27 cellular contexts compared by ENCODE assay signal in the genomic region with DNA sequence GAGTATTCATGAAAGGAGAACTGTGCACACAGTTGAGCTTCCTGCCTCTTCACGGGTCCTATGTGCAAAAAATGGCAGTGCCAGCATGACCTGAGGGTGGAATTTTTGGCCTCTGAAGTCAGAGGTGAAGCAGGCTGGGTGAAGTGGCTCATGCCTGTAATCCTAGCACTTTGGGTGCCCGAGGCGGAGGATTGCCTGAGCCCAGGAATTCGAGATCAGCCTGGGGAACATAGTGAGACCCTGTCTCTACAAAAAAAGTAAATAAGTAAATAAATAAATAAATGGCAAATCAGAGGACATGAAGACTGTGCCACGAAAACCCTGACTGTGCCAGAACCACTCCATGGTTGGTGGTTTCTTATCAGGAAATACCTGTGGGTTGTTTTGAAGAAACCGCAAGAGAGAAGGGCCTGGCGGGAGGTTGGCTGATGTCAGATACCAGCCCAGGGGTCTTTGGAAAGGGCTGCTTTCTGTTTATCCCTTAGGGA. TPM values are rescaled to one million over a fixed set of nuclear protein-coding genes. Genes with fewer than 3 reads are reported as not detected.
A peak's percentile ranks its signal among the peaks of the same experiment; 100 is the strongest.
DNase-seq lines count a peak whose midpoint lies in the region; ATAC-seq, FAIRE-seq and TF ChIP-seq lines count a peak whose summit lies in the region.
"Had no signal": no experiment of that assay in that cellular context is flagged by ENCODE, and none has a peak within 500 bp of the region (broad histone marks: within the 10 kb centered on the region; RNA-seq: fewer than 3 reads in every experiment).

No MANE protein-coding gene starts in this region.

- ATAC-seq in DND-41 (ENCODE audit: insufficient read depth, low read depth) = no peak
- no peak for ATAC-seq in stimulated activated effector memory CD8-positive, alpha-beta T cell treated with anti-CD3 and anti-CD28 coated beads, Interleukin-12 subunit alpha, Interleukin-12 subunit beta, amount 100 ng/mL, for 72 hours
- ATAC-seq in GM21529 (IDR thresholded peaks at IDR 0.05; ENCODE audit: unreplicated experiment) = no peak
- ATAC-seq in GM18909 (IDR thresholded peaks at IDR 0.05; ENCODE audit: poor library complexity, unreplicated experiment) = no peak
- ATAC-seq: activated CD8-positive, alpha-beta T cell treated with anti-CD3 and anti-CD28 coated beads, Interleukin-2, amount 10 ng/mL, durations not matched to agents 7 days and 5 days; GM12878; heart left ventricle; pancreas; sciatic nerve had no signal

- peaks cover 14% of the 10 kb centered on the region for H3K79me2 ChIP-seq in DND-41 (ENCODE audit: insufficient read depth, low read length)

- H3K9me3 ChIP-seq in DND-41 (ENCODE audit: insufficient read depth, low read length, severe bottlenecking) = no peaks in the 10 kb centered on the region
- H3K9me3 ChIP-seq: colonic mucosa, heart left ventricle, pancreas, thoracic aorta had no signal

- peaks cover 46% of the 10 kb centered on the region for H3K4me1 Mint-ChIP-seq in stimulated activated effector memory CD8-positive, alpha-beta T cell treated with anti-CD3 and anti-CD28 coated beads, Interleukin-12 subunit alpha, Interleukin-12 subunit beta, amount 100 ng/mL, for 72 hours

- no peak for TF ChIP-seq CTCF in DND-41 (IDR thresholded peaks at IDR 0.05; ENCODE audit: borderline replicate concordance, extremely low read depth, low read length, poor library complexity, severe bottlenecking)
- TF ChIP-seq CTCF in bronchial epithelial cell (IDR thresholded peaks at IDR 0.05; ENCODE audit: insufficient read depth, low read length, severe bottlenecking) = no peak

- peak; percentile 30 for DNase-seq in DND-41
- DNase-seq in M059J (ENCODE audit: low read depth) = peak; percentile 85
- DNase-seq in bronchial epithelial cell (ENCODE audit: low read depth) = peak; percentile 43
- DNase-seq in stimulated activated effector memory CD8-positive, alpha-beta T cell treated with anti-CD3 and anti-CD28 coated beads, Interleukin-12 subunit alpha, Interleukin-12 subunit beta, amount 100 ng/mL, for 72 hours (ENCODE audit: low spot score in 2 of 2) = no peak
- no peak for DNase-seq in cerebellar nuclear complex (lab: John Stamatoyannopoulos, UW)
- DNase-seq: activated B cell treated with CpG ODN at 0.5 μM for 24 hours; activated CD8-positive, alpha-beta T cell treated with anti-CD3 and anti-CD28 coated beads, Interleukin-2, amount 10 ng/mL, durations not matched to agents 7 days and 5 days; activated naive CD4-positive, alpha-beta T cell treated with anti-CD3 and anti-CD28 coated beads, Interleukin-2, amount 10 ng/mL, durations not matched to agents 7 days and 5 days; activated T-cell treated with anti-CD3 and anti-CD28 coated beads, Interleukin-2, amount 50 U/mL, for 24 hours; colonic mucosa; GF-D8; H9; heart left ventricle; mammary epithelial cell; NCI-H1105; NCI-H2107; NCI-H524 treated with DMSO at 0.1 percent for 48 hours; pancreas; SIG-M5 had no signal

- H3K4me3 ChIP-seq in DND-41 (ENCODE audit: low read depth in 1 of 2, low read length in 2 of 2) (no peak overlapping the region), bronchial epithelial cell (ENCODE audit: low read depth, low read length) (no peak overlapping the region)
- H3K4me3 ChIP-seq: colonic mucosa, GM12878, heart left ventricle, pancreas, thoracic aorta had no signal

- H3K4me1 ChIP-seq in DND-41 (ENCODE audit: insufficient read depth, low read length) = peaks cover 38% of the 10 kb centered on the region
- H3K4me1 ChIP-seq: colonic mucosa had no signal

- no peak overlapping the region for H3K4me3 Mint-ChIP-seq in stimulated activated effector memory CD8-positive, alpha-beta T cell treated with anti-CD3 and anti-CD28 coated beads, Interleukin-12 subunit alpha, Interleukin-12 subunit beta, amount 100 ng/mL, for 72 hours
- H3K4me3 Mint-ChIP-seq: activated CD8-positive, alpha-beta T cell treated with anti-CD3 and anti-CD28 coated beads, Interleukin-2, amount 10 ng/mL, durations not matched to agents 7 days and 5 days; activated T-cell treated with anti-CD3 and anti-CD28 coated beads, Interleukin-2, amount 50 U/mL, for 24 hours; H9 had no signal

- H3K27me3 ChIP-seq in DND-41 (ENCODE audit: insufficient read depth, low read length, poor library complexity) (no peaks in the 10 kb centered on the region), bronchial epithelial cell (ENCODE audit: control insufficient read depth, insufficient read depth, low read length) (no peaks in the 10 kb centered on the region)
- H3K27me3 ChIP-seq: colonic mucosa, heart left ventricle, pancreas had no signal

- no peak overlapping the region for H3K27ac ChIP-seq in DND-41 (ENCODE audit: low read length)
- H3K27ac ChIP-seq: colonic mucosa, heart left ventricle, pancreas, thoracic aorta had no signal

- H4K20me1 ChIP-seq in DND-41 (ENCODE audit: insufficient read depth, low read length) = 0 out of 2 replicates have a peak, but pooled peaks cover 5% of the 10 kb centered on the region

- peaks cover 35% of the 10 kb centered on the region for H3K36me3 ChIP-seq in DND-41 (ENCODE audit: insufficient read depth, low read length)
- H3K36me3 ChIP-seq in bronchial epithelial cell (ENCODE audit: control insufficient read depth, insufficient read depth, low read length) = peaks cover 5% of the 10 kb centered on the region

- FAIRE-seq in bronchial epithelial cell (lab: Jason Lieb, UNC) = no peak
- FAIRE-seq: endometrium, GM12878, pancreas had no signal

- H3K36me3 Mint-ChIP-seq in stimulated activated effector memory CD8-positive, alpha-beta T cell treated with anti-CD3 and anti-CD28 coated beads, Interleukin-12 subunit alpha, Interleukin-12 subunit beta, amount 100 ng/mL, for 72 hours = peaks cover 51% of the 10 kb centered on the region

- H3K4me2 ChIP-seq in DND-41 (ENCODE audit: insufficient read depth, low read length) = no peak overlapping the region

- no peak overlapping the region for H2AFZ ChIP-seq in DND-41 (ENCODE audit: low read depth, low read length)

- H3K9ac ChIP-seq in DND-41 (ENCODE audit: low read depth, low read length) = no peak overlapping the region

- peak overlapping the region; percentile 70 for H3K27ac Mint-ChIP-seq in stimulated activated effector memory CD8-positive, alpha-beta T cell treated with anti-CD3 and anti-CD28 coated beads, Interleukin-12 subunit alpha, Interleukin-12 subunit beta, amount 100 ng/mL, for 72 hours
- H3K27ac Mint-ChIP-seq: activated B cell treated with CpG ODN at 0.5 μM for 24 hours; activated CD8-positive, alpha-beta T cell treated with anti-CD3 and anti-CD28 coated beads, Interleukin-2, amount 10 ng/mL, durations not matched to agents 7 days and 5 days; activated naive CD4-positive, alpha-beta T cell treated with anti-CD3 and anti-CD28 coated beads, Interleukin-2, amount 10 ng/mL, durations not matched to agents 7 days and 5 days; activated T-cell treated with anti-CD3 and anti-CD28 coated beads, Interleukin-2, amount 50 U/mL, for 24 hours; H9 had no signal

- H3K9me3 Mint-ChIP-seq in stimulated activated effector memory CD8-positive, alpha-beta T cell treated with anti-CD3 and anti-CD28 coated beads, Interleukin-12 subunit alpha, Interleukin-12 subunit beta, amount 100 ng/mL, for 72 hours = no peaks in the 10 kb centered on the region
- H3K9me3 Mint-ChIP-seq: activated B cell treated with CpG ODN at 0.5 μM for 24 hours; activated naive CD4-positive, alpha-beta T cell treated with anti-CD3 and anti-CD28 coated beads, Interleukin-2, amount 10 ng/mL, durations not matched to agents 7 days and 5 days; activated T-cell treated with anti-CD3 and anti-CD28 coated beads, Interleukin-2, amount 50 U/mL, for 24 hours; H9; IgD-negative memory B cell had no signal

RNA-seq across cellular contexts. Expression of a gene that starts 3.4 kb away (rescaled TPM):
- total RNA-seq in M059J (2014; rRNA removed; shearing (Covaris generic)) = 27.4 and 33.0 TPM in 2 replicates
- total RNA-seq in bronchial epithelial cell = 22.6 and 32.1 TPM in 2 replicates

RNA-seq across cellular contexts. Expression of a gene that starts 19.8 kb away (rescaled TPM):
- total RNA-seq in M059J (2014; rRNA removed; shearing (Covaris generic)) = 3.0 and 3.2 TPM in 2 replicates
- 0.13 TPM in 1 of 2 replicates, not detected in the other for total RNA-seq in bronchial epithelial cell
- total RNA-seq: activated B cell treated with CpG ODN at 0.5 μM for 24 hours, mammary epithelial cell, sciatic nerve, thoracic aorta had no signal

RNA-seq across cellular contexts. Expression of a gene that starts 33.8 kb away (rescaled TPM):
- not detected in 2 replicates for total RNA-seq in M059J (2014; rRNA removed; shearing (Covaris generic))
- not detected in 2 replicates for total RNA-seq in bronchial epithelial cell
- total RNA-seq: activated B cell treated with CpG ODN at 0.5 μM for 24 hours; activated CD8-positive, alpha-beta T cell treated with anti-CD3 and anti-CD28 coated beads, Interleukin-2, amount 10 ng/mL, durations not matched to agents 7 days and 5 days; GM12878; mammary epithelial cell; pancreas; sciatic nerve; T-helper 2 cell treated with Interferon-gamma antibody and Interleukin-4, amounts not matched to agents 100 ng/mL and 5 ng/mL, for 36 hours; thoracic aorta had no signal

RNA-seq across cellular contexts. Expression of a gene that starts 41.9 kb away (rescaled TPM):
- 121 and 155 TPM in 2 replicates for total RNA-seq in M059J (2014; rRNA removed; shearing (Covaris generic))
- total RNA-seq in bronchial epithelial cell = 33.8 and 38.7 TPM in 2 replicates

RNA-seq across cellular contexts. Expression of a gene that starts 42.3 kb away (rescaled TPM):
- 6.2 and 20.8 TPM in 2 replicates for total RNA-seq in M059J (2014; rRNA removed; shearing (Covaris generic))
- 6.1 and 8.4 TPM in 2 replicates for total RNA-seq in bronchial epithelial cell

Comparison
In these comparisons a context has a peak if more than half of its experiments do, and no peak if none do; other contexts are left out.
1. DNase-seq: peak in DND-41 (single experiment), M059J (single experiment) and bronchial epithelial cell (single experiment); none in stimulated activated effector memory CD8-positive, alpha-beta T cell treated with anti-CD3 and anti-CD28 coated beads, Interleukin-12 subunit alpha, Interleukin-12 subunit beta, amount 100 ng/mL, for 72 hours (0 of 2) and cerebellar nuclear complex (0 of 2).